In genomic region chr5:135086326-135086725, GRCh38 we compare ENCODE assay signal across 23 cellular contexts. TPM values are rescaled to one million over a fixed set of nuclear protein-coding genes. Genes with fewer than 3 reads are reported as not detected.
"Had no signal": no experiment of that assay in that cellular context is flagged by ENCODE, and none has a peak within 500 bp of the region (broad histone marks: within the 10 kb centered on the region; RNA-seq: fewer than 3 reads in every experiment).

No MANE protein-coding gene starts in this region.

- H3K4me1 ChIP-seq: left lung, parathyroid adenoma had no signal

- FAIRE-seq: TTC549 had no signal

- H3K27ac ChIP-seq: left lung, parathyroid adenoma, WERI-Rb-1 had no signal

- ATAC-seq: activated CD8-positive, alpha-beta memory T cell treated with anti-CD3 and anti-CD28 coated beads, Interleukin-2, amount 10 ng/mL, durations not matched to agents 7 days and 5 days; activated CD8-positive, alpha-beta T cell treated with anti-CD3 and anti-CD28 coated beads for 36 hours; activated naive CD8-positive, alpha-beta T cell treated with anti-CD3 and anti-CD28 coated beads, Interleukin-2, amount 50 U/mL, for 24 hours; left lung; natural killer cell; T-cell had no signal

- H2AFZ ChIP-seq: parathyroid adenoma had no signal

- DNase-seq: activated CD4-positive, alpha-beta T cell treated with anti-CD3 and anti-CD28 coated beads, Interleukin-2, amount 10 ng/mL, durations not matched to agents 7 days and 5 days; activated CD4-positive, CD25-positive, alpha-beta regulatory T cell treated with anti-CD3 and anti-CD28 coated beads, Interleukin-2, amount 50 U/mL, for 72 hours; activated CD8-positive, alpha-beta memory T cell treated with anti-CD3 and anti-CD28 coated beads, Interleukin-2, amount 10 ng/mL, durations not matched to agents 7 days and 5 days; activated CD8-positive, alpha-beta T cell treated with anti-CD3 and anti-CD28 coated beads for 36 hours; activated gamma-delta T cell; activated naive CD4-positive, alpha-beta T cell treated with anti-CD3 and anti-CD28 coated beads, Interleukin-2, amount 50 U/mL, for 16 hours; activated naive CD8-positive, alpha-beta T cell treated with anti-CD3 and anti-CD28 coated beads, Interleukin-2, amount 50 U/mL, for 24 hours; activated T-cell treated with anti-CD3 and anti-CD28 coated beads for 4 hours; effector CD8-positive, alpha-beta T cell; foreskin melanocyte; immature natural killer cell; kidney glomerular epithelial cell; natural killer cell; nucleus accumbens; stimulated activated CD4-positive, alpha-beta T cell treated with anti-CD3 and anti-CD28 coated beads, Interleukin-4, amount 100 ng/mL, for 1 hour; stimulated activated naive CD4-positive, alpha-beta T cell; T-cell; WERI-Rb-1 had no signal

- H3K4me3 ChIP-seq: left lung had no signal

- H3K36me3 ChIP-seq: left lung, WERI-Rb-1 had no signal

- H3K9ac ChIP-seq: parathyroid adenoma had no signal

RNA-seq across cellular contexts. Expression of gene PITX1, which starts 52.3 kb away (rescaled TPM):
- total RNA-seq: activated CD4-positive, alpha-beta T cell treated with anti-CD3 and anti-CD28 coated beads, Interleukin-2, amount 10 ng/mL, durations not matched to agents 7 days and 5 days; cerebellum; lung microvascular endothelial cell; natural killer cell had no signal
- polyA plus RNA-seq: immature natural killer cell had no signal
